In the genomic region with DNA sequence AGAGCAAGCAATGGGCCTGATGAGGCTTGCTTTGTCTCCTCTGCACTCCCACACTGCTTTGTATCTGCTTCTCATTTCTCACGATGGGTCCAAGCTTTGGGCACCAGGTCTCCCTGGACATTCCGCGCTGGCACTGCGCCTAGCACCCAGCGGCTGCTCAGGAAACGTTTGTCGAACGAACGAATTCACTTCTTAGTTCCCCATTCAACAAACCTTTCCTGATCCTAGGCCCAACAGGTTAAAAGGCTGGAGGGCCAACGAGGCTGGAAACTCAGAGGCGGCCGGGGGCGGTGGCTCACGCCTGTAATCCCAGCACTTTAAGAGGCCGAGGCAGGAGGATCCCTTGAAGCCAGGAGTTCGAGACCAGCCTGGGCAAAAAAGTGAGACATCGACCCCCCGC, we compare ENCODE assay signal across 7 cellular contexts. TPM values are rescaled to one million over a fixed set of nuclear protein-coding genes. Genes with fewer than 3 reads are reported as not detected.
A peak's percentile ranks its signal among the peaks of the same experiment; 100 is the strongest.
DNase-seq lines count a peak whose midpoint lies in the region; ATAC-seq, FAIRE-seq and TF ChIP-seq lines count a peak whose summit lies in the region.

No MANE protein-coding gene starts in this region.

- H3K9me3 ChIP-seq in right atrium auricular region: no peaks in the 10 kb centered on the region

- H3K36me3 ChIP-seq in right atrium auricular region: no peaks in the 10 kb centered on the region

- H3K27me3 Mint-ChIP-seq in activated CD4-positive, alpha-beta memory T cell treated with anti-CD3 and anti-CD28 coated beads for 36 hours: no peaks in the 10 kb centered on the region
- no peaks in the 10 kb centered on the region for H3K27me3 Mint-ChIP-seq in stimulated activated memory B cell treated with anti-CD40 and anti-IgM and Interleukin-4, amounts not matched to agents 10 μg/mL and 1 μg/mL and 100 μg/mL, for 72 hours

- no peak for TF ChIP-seq CTCF in right atrium auricular region (IDR thresholded peaks at IDR 0.05)

- H3K36me3 Mint-ChIP-seq in activated CD4-positive, alpha-beta memory T cell treated with anti-CD3 and anti-CD28 coated beads for 36 hours: peaks cover 26% of the 10 kb centered on the region
- peaks cover 5% of the 10 kb centered on the region for H3K36me3 Mint-ChIP-seq in stimulated activated memory B cell treated with anti-CD40 and anti-IgM and Interleukin-4, amounts not matched to agents 10 μg/mL and 1 μg/mL and 100 μg/mL, for 72 hours

- peak overlapping the region; percentile 82 to 87 for H3K27ac ChIP-seq in right atrium auricular region

- peaks cover 0 to 72% of the 10 kb centered on the region in 2 donors for H3K4me1 ChIP-seq in right atrium auricular region

- CTCF ChIA-PET in activated CD4-positive, alpha-beta memory T cell treated with anti-CD3 and anti-CD28 coated beads for 36 hours (lab: Charles Lee): interaction anchor here (1.2 to 6.6 kb wide), 4 partner anchors 10 to 90 kb away, joined by 3 to 82 read pairs (median 19); no protein-coding TSS in a partner anchor

- ATAC-seq in stimulated activated memory B cell treated with anti-CD40 and anti-IgM and Interleukin-4, amounts not matched to agents 10 μg/mL and 1 μg/mL and 100 μg/mL, for 72 hours: no peak

- intact Hi-C loops in activated CD4-positive, alpha-beta memory T cell treated with anti-CD3 and anti-CD28 coated beads for 36 hours (cut with micrococcal nuclease): loop anchor here (1.0 to 10.0 kb wide), 8 partner anchors 11 to 1572 kb away; partner anchors contain the start of genes ATG2B, DICER1, GSKIP and PPP4R4

- FAIRE-seq in GM12891 (lab: Jason Lieb, UNC): no peak

- POLR2A ChIA-PET in activated CD4-positive, alpha-beta memory T cell treated with anti-CD3 and anti-CD28 coated beads for 36 hours (lab: Charles Lee): interaction anchor here (0.7 to 4.0 kb wide), 9 partner anchors 10 to 103 kb away, joined by 3 to 52 read pairs (median 8); partner anchors contain the start of gene SYNE3

- no peaks in the 10 kb centered on the region for H3K9me3 Mint-ChIP-seq in activated CD4-positive, alpha-beta memory T cell treated with anti-CD3 and anti-CD28 coated beads for 36 hours
- no peaks in the 10 kb centered on the region for H3K9me3 Mint-ChIP-seq in stimulated activated memory B cell treated with anti-CD40 and anti-IgM and Interleukin-4, amounts not matched to agents 10 μg/mL and 1 μg/mL and 100 μg/mL, for 72 hours

- peak; percentile 20 for DNase-seq in HT-29 (ENCODE audit: low spot score)
- DNase-seq in activated CD4-positive, alpha-beta memory T cell treated with anti-CD3 and anti-CD28 coated beads for 36 hours: peak; percentile 27
- no peak for DNase-seq in right atrium auricular region (ENCODE audit: low spot score)
- no peak for DNase-seq in GM12891 (ENCODE audit: insufficient read length, low spot score)
- no peak for DNase-seq in D341Med (ENCODE audit: low spot score)
- no peak for DNase-seq in stimulated activated CD4-positive, alpha-beta T cell treated with anti-CD3 and anti-CD28 coated beads, Interleukin-4, amount 100 ng/mL, for 24 hours

- no peak for TF ChIP-seq POLR2A in GM12891 (IDR thresholded peaks at IDR 0.05; ENCODE audit: low read depth, low read length)

- no peaks in the 10 kb centered on the region for H3K27me3 ChIP-seq in right atrium auricular region

- H3K27ac Mint-ChIP-seq in activated CD4-positive, alpha-beta memory T cell treated with anti-CD3 and anti-CD28 coated beads for 36 hours: peak overlapping the region; percentile 93
- peak overlapping the region; percentile 88 for H3K27ac Mint-ChIP-seq in stimulated activated memory B cell treated with anti-CD40 and anti-IgM and Interleukin-4, amounts not matched to agents 10 μg/mL and 1 μg/mL and 100 μg/mL, for 72 hours

- peak overlapping the region; percentile 93 for H3K4me3 Mint-ChIP-seq in activated CD4-positive, alpha-beta memory T cell treated with anti-CD3 and anti-CD28 coated beads for 36 hours
- peak overlapping the region; percentile 91 for H3K4me3 Mint-ChIP-seq in stimulated activated memory B cell treated with anti-CD40 and anti-IgM and Interleukin-4, amounts not matched to agents 10 μg/mL and 1 μg/mL and 100 μg/mL, for 72 hours

- H3K4me3 ChIP-seq in right atrium auricular region: peak overlapping the region; percentile 89 to 99

- peaks cover 57% of the 10 kb centered on the region for H3K4me1 Mint-ChIP-seq in activated CD4-positive, alpha-beta memory T cell treated with anti-CD3 and anti-CD28 coated beads for 36 hours (ENCODE audit: low read depth)
- peaks cover 51% of the 10 kb centered on the region for H3K4me1 Mint-ChIP-seq in stimulated activated memory B cell treated with anti-CD40 and anti-IgM and Interleukin-4, amounts not matched to agents 10 μg/mL and 1 μg/mL and 100 μg/mL, for 72 hours

TF ChIP-seq in GM12891, 5 proteins besides CTCF, POLR2A, EP300 and RAD21:
- no peak for TF ChIP-seq PAX5 (IDR thresholded peaks at IDR 0.05; ENCODE audit: insufficient read depth, low read length, severe bottlenecking)
- no peak for TF ChIP-seq TAF1 (IDR thresholded peaks at IDR 0.05; ENCODE audit: low read depth, low read length)
- no peak for TF ChIP-seq POLR2AphosphoS5 (IDR thresholded peaks at IDR 0.05; ENCODE audit: low read depth, low read length)

RNA-seq across cellular contexts. Expression of gene GLRX5, which starts 1.0 kb away (rescaled TPM):
- total RNA-seq in HT-29 (2014; rRNA removed; shearing (Covaris generic)): 56.9 and 60.8 TPM in 2 replicates
- 10 to 100 TPM; 31.8 to 32.2 TPM for total RNA-seq in activated CD4-positive, alpha-beta memory T cell treated with anti-CD3 and anti-CD28 coated beads for 36 hours
- total RNA-seq in right atrium auricular region: 10 to 100 TPM; 54.0 to 58.9 TPM
- 35.0 TPM for polyA plus RNA-seq in GM12891 (2012; ENCODE audit: low read depth, missing spikeins)

RNA-seq across cellular contexts. Expression of gene SYNE3, which starts 17.4 kb away (rescaled TPM):
- total RNA-seq in HT-29 (2014; rRNA removed; shearing (Covaris generic)): not detected in 2 replicates
- total RNA-seq in activated CD4-positive, alpha-beta memory T cell treated with anti-CD3 and anti-CD28 coated beads for 36 hours: 10 to 100 TPM; 35.3 to 37.3 TPM
- total RNA-seq in right atrium auricular region: 10 to 100 TPM in 1 of 2 donors, 1 to 10 TPM in 1; 8.2 to 13.2 TPM
- 2.6 TPM for polyA plus RNA-seq in GM12891 (2012; ENCODE audit: low read depth, missing spikeins)

Comparison
In these comparisons a context has a peak if more than half of its experiments do, and no peak if none do; other contexts are left out.
1. DNase-seq: peak in HT-29 (single experiment) and activated CD4-positive, alpha-beta memory T cell treated with anti-CD3 and anti-CD28 coated beads for 36 hours (single experiment); none in right atrium auricular region (single experiment), GM12891 (single experiment), D341Med (single experiment) and stimulated activated CD4-positive, alpha-beta T cell treated with anti-CD3 and anti-CD28 coated beads, Interleukin-4, amount 100 ng/mL, for 24 hours (single experiment).